ENCODE assay signal across 16 cellular contexts in the genomic region with DNA sequence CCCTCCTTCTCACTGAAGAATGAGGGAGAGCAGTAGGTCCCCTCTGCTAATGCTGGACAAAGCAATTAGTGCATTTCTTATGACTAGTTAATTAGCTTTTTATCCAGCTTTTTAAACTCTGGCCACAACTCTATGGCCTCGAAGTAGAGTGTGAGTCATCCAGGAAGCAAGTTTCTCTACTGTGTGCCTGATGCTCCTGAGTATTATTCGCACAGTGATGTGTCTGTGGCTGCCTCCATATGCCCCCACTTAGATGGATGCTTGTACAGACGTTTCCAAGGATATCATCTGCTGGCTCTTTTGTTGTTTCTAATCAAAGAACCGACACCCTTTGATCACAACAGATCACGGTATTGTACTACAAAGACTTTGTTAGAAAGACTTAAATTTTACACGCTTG. TPM values are rescaled to one million over a fixed set of nuclear protein-coding genes. Genes with fewer than 3 reads are reported as not detected.
A peak's percentile ranks its signal among the peaks of the same experiment; 100 is the strongest.
DNase-seq lines count a peak whose midpoint lies in the region; ATAC-seq and TF ChIP-seq lines count a peak whose summit lies in the region.
"Had no signal": no experiment of that assay in that cellular context is flagged by ENCODE, and none has a peak within 500 bp of the region (broad histone marks: within the 10 kb centered on the region; RNA-seq: fewer than 3 reads in every experiment).

No MANE protein-coding gene starts in this region.

- peaks cover 0 to 9% (median 0%) of the 10 kb centered on the region in 11 experiments; a peak in 2 of 22 replicates for H3K27me3 ChIP-seq in BLaER1 treated with 17β-estradiol and CSF1 and Interleukin-3, amounts not matched to agents 10 nM and 100 nM
- H3K27me3 ChIP-seq in hepatocyte, result no peaks in the 10 kb centered on the region
- H3K27me3 ChIP-seq in H7 (ENCODE audit: control insufficient read depth, insufficient read depth, low read length), result no peaks in the 10 kb centered on the region

- no peaks in the 10 kb centered on the region for H3K36me3 Mint-ChIP-seq in HFFc6 (ENCODE audit: low read depth)
- H3K36me3 Mint-ChIP-seq: CD4-positive, alpha-beta memory T cell had no signal

- no peaks in the 10 kb centered on the region for H3K36me3 ChIP-seq in BLaER1 treated with 17β-estradiol and CSF1 and Interleukin-3, amounts not matched to agents 10 nM and 100 nM
- no peaks in the 10 kb centered on the region for H3K36me3 ChIP-seq in hepatocyte (replicated peaks; ENCODE audit: insufficient read depth, low read depth)
- no peaks in the 10 kb centered on the region for H3K36me3 ChIP-seq in H7 (replicated peaks; ENCODE audit: control insufficient read depth, insufficient read depth, low read length)

- WGBS in hepatocyte (ENCODE audit: low lambda C conversion rate, missing lambda C conversion rate), result 72% methylated on average over 6 of the region's 6 CpGs

- H3K4me3 ChIP-seq in BLaER1 treated with 17β-estradiol and CSF1 and Interleukin-3, amounts not matched to agents 10 nM and 100 nM, result no peak overlapping the region
- H3K4me3 ChIP-seq in hepatocyte, result no peak overlapping the region
- no peak overlapping the region for H3K4me3 ChIP-seq in H7 (ENCODE audit: insufficient read depth, low read depth, low read length)

- H3K9me3 ChIP-seq in BLaER1 treated with 17β-estradiol and CSF1 and Interleukin-3, amounts not matched to agents 10 nM and 100 nM (replicated peaks in 1 of 11), result no peaks in the 10 kb centered on the region
- no peaks in the 10 kb centered on the region for H3K9me3 ChIP-seq in hepatocyte (ENCODE audit: low read depth)

- H3K79me2 ChIP-seq in hepatocyte, result no peaks in the 10 kb centered on the region

- H4K20me1 ChIP-seq in BLaER1 treated with 17β-estradiol and CSF1 and Interleukin-3, amounts not matched to agents 10 nM and 100 nM, result no peaks in the 10 kb centered on the region
- no peaks in the 10 kb centered on the region for H4K20me1 ChIP-seq in hepatocyte (ENCODE audit: insufficient read depth, poor library complexity, severe bottlenecking)

- peak; percentile 74 for ATAC-seq in SK-N-SH treated with all-trans-retinoic acid at 6 μM for 48 hours

- H3K9ac ChIP-seq in BLaER1 treated with 17β-estradiol and CSF1 and Interleukin-3, amounts not matched to agents 10 nM and 100 nM, result peak overlapping the region in 1 of 11 experiments; percentile 24; a peak in 2 of 22 replicates

- no peak overlapping the region for H3K4me3 Mint-ChIP-seq in HFFc6
- H3K4me3 Mint-ChIP-seq: activated T-cell treated with anti-CD3 and anti-CD28 coated beads, Interleukin-2, amount 50 U/mL, for 24 hours; CD4-positive, alpha-beta memory T cell had no signal

- H2AFZ ChIP-seq in hepatocyte, result no peak overlapping the region

- H3K27ac Mint-ChIP-seq in HFFc6, result no peak overlapping the region

- no peak for TF ChIP-seq CTCF in hepatocyte (IDR thresholded peaks at IDR 0.05; ENCODE audit: poor library complexity)
- no peak for TF ChIP-seq CTCF in HFFc6 (IDR thresholded peaks at IDR 0.05)

- DNase-seq in H4 (ENCODE audit: low spot score) (peak; percentile 54), hepatocyte (ENCODE audit: low spot score) (no peak), H7 (no peak), NAMALWA (ENCODE audit: low spot score) (no peak), NCI-H1105 (lab: John Stamatoyannopoulos, UW) (no peak), HFFc6 (no peak)
- DNase-seq: activated T-cell treated with anti-CD3 and anti-CD28 coated beads, Interleukin-2, amount 50 U/mL, for 24 hours; CD4-positive, alpha-beta memory T cell; foreskin fibroblast; HCEC 1CT; left cardiac atrium; NCI-H2171; occipital lobe had no signal

- peaks cover 3% of the 10 kb centered on the region for H3K27me3 Mint-ChIP-seq in HFFc6 (ENCODE audit: insufficient read depth)
- H3K27me3 Mint-ChIP-seq: activated T-cell treated with anti-CD3 and anti-CD28 coated beads, Interleukin-2, amount 50 U/mL, for 24 hours had no signal

- H3K4me1 ChIP-seq in BLaER1 treated with 17β-estradiol and CSF1 and Interleukin-3, amounts not matched to agents 10 nM and 100 nM, result peaks cover 20 to 40% (median 27%) of the 10 kb centered on the region in 10 experiments
- peaks cover 10% of the 10 kb centered on the region for H3K4me1 ChIP-seq in hepatocyte (ENCODE audit: insufficient read depth)

- no peaks in the 10 kb centered on the region for H3K9me2 ChIP-seq in hepatocyte (replicated peaks; ENCODE audit: insufficient read depth)

- H3K9me3 Mint-ChIP-seq in HFFc6, result no peaks in the 10 kb centered on the region; the same call in 1 of the 2 replicates
- H3K9me3 Mint-ChIP-seq: activated T-cell treated with anti-CD3 and anti-CD28 coated beads, Interleukin-2, amount 50 U/mL, for 24 hours had no signal

- no peaks in the 10 kb centered on the region for H3K4me1 Mint-ChIP-seq in HFFc6 (ENCODE audit: low read depth)

- H3K4me2 ChIP-seq in BLaER1 treated with 17β-estradiol and CSF1 and Interleukin-3, amounts not matched to agents 10 nM and 100 nM, result peak overlapping the region; percentile 23 to 71 (median 52); a peak in 18 of 22 replicates
- no peak overlapping the region for H3K4me2 ChIP-seq in hepatocyte

- peak overlapping the region in 2 of 11 experiments; percentile 32 to 60; a peak in 3 of 22 replicates for H3K27ac ChIP-seq in BLaER1 treated with 17β-estradiol and CSF1 and Interleukin-3, amounts not matched to agents 10 nM and 100 nM
- peak overlapping the region; percentile 74 for H3K27ac ChIP-seq in hepatocyte
- H3K27ac ChIP-seq: VCaP had no signal

TF ChIP-seq in SK-N-SH treated with all-trans-retinoic acid at 6 μM for 48 hours, 23 proteins besides CTCF, POLR2A, EP300 and RAD21:
- TF ChIP-seq ZFP30 (CRISPR knock-in tag; IDR thresholded peaks at IDR 0.05) (no peak), GLIS3 (CRISPR knock-in tag; IDR thresholded peaks at IDR 0.05) (no peak), ZNF70 (CRISPR knock-in tag; IDR thresholded peaks at IDR 0.05) (no peak), TCF4 (CRISPR knock-in tag; IDR thresholded peaks at IDR 0.05; ENCODE audit: borderline replicate concordance) (no peak), CSDC2 (CRISPR knock-in tag; IDR thresholded peaks at IDR 0.05) (0 out of 2 replicates have a peak, but pooled peaks have one; percentile 26)
- TF ChIP-seq, protein P1, sequence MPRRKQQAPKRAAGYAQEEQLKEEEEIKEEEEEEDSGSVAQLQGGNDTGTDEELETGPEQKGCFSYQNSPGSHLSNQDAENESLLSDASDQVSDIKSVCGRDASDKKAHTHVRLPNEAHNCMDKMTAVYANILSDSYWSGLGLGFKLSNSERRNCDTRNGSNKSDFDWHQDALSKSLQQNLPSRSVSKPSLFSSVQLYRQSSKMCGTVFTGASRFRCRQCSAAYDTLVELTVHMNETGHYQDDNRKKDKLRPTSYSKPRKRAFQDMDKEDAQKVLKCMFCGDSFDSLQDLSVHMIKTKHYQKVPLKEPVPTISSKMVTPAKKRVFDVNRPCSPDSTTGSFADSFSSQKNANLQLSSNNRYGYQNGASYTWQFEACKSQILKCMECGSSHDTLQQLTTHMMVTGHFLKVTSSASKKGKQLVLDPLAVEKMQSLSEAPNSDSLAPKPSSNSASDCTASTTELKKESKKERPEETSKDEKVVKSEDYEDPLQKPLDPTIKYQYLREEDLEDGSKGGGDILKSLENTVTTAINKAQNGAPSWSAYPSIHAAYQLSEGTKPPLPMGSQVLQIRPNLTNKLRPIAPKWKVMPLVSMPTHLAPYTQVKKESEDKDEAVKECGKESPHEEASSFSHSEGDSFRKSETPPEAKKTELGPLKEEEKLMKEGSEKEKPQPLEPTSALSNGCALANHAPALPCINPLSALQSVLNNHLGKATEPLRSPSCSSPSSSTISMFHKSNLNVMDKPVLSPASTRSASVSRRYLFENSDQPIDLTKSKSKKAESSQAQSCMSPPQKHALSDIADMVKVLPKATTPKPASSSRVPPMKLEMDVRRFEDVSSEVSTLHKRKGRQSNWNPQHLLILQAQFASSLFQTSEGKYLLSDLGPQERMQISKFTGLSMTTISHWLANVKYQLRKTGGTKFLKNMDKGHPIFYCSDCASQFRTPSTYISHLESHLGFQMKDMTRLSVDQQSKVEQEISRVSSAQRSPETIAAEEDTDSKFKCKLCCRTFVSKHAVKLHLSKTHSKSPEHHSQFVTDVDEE (CRISPR knock-in tag; IDR thresholded peaks at IDR 0.05), result no peak
TF ChIP-seq in SK-N-SH treated with all-trans-retinoic acid at 6 μM for 48 hours: peak in this region for 1.

RNA-seq across cellular contexts. Expression of gene CHN2, which starts 12.9 kb away (rescaled TPM):
- 4.7 and 17.2 TPM in 2 replicates for total RNA-seq in H4 (2014; rRNA removed; shearing (Covaris generic))
- total RNA-seq in hepatocyte, result 8.7 and 20.7 TPM in 2 replicates
- polyA plus RNA-seq in hepatocyte, result 12.3 and 13.7 TPM in 2 replicates
- 3.1 and 4.2 TPM in 2 replicates for total RNA-seq in H7 (2014; rRNA removed; shearing (Covaris generic))
- total RNA-seq in HFFc6 (2021; fragmentation: NEBNext Ultra II Directional; extraction: Animal tissue kit (Norgen Biotek cat#: 25700)), result not detected
